ENCODE assay signal across 13 cellular contexts in the genomic region with DNA sequence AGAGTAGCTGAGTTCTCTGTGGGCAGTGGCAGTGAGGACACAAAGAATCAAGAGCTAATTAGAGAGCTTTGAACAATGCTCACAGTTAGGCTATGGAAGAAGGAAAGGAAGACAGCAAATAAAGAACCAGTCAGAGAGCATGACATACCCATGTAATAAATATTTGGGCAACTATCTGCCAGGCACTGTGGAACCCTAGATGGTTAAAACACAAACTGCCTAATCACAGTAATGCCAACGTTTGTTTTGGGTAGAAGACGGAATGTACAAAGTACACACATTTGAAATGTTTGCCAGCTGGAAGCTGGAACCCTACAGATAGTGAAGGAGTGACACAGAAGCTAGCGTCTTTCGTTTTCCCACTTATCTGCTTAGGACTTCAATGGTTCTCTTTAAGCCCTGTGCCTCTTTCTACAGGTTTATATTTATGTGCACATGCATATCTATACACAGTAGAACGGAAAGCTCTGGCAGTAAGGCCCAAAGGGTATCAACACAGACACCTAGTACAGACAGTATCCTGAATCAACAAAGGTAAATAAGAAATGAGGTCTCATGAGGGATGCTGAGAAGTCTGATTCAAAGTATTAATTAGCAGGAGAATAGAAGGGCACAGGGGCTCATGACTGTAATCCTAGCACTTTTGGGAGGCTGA. TPM values are rescaled to one million over a fixed set of nuclear protein-coding genes. Genes with fewer than 3 reads are reported as not detected.
DNase-seq lines count a peak whose midpoint lies in the region; ATAC-seq, FAIRE-seq and TF ChIP-seq lines count a peak whose summit lies in the region.
"Had no signal": no experiment of that assay in that cellular context is flagged by ENCODE, and none has a peak within 500 bp of the region (broad histone marks: within the 10 kb centered on the region; RNA-seq: fewer than 3 reads in every experiment).

No MANE protein-coding gene starts in this region.

- H3K9me3 ChIP-seq in body of pancreas (no peaks in the 10 kb centered on the region), gastrocnemius medialis (no peaks in the 10 kb centered on the region), gastroesophageal sphincter (no peaks in the 10 kb centered on the region)

- H3K4me3 Mint-ChIP-seq in HFFc6 (peak overlapping the region; percentile 2; the same call in 1 of the 2 replicates), mesothelial cell of epicardium (no peak overlapping the region)
- H3K4me3 Mint-ChIP-seq: CD4-positive, alpha-beta memory T cell; effector memory CD8-positive, alpha-beta T cell; T-helper 2 cell treated with Interferon-gamma antibody and Interleukin-4, amounts not matched to agents 5 μg/mL and 100 μg/mL, for 36 hours had no signal

- FAIRE-seq in D721Med (lab: Jason Lieb, UNC) = no peak

- intact Hi-C loops in body of pancreas (cut with DNase I) (no loop called here), gastrocnemius medialis (cut with DNase I; ENCODE audit: low total_unique reads) (no loop called here)

- H3K27ac ChIP-seq in body of pancreas (peak overlapping the region in 3 of 4 donors; percentile 6 to 50 (median 47)), layer of hippocampus (ENCODE audit: low read depth, low read length) (peak overlapping the region; percentile 72), gastrocnemius medialis (peak overlapping the region; percentile 52 to 86 (median 54)), gastroesophageal sphincter (no peak overlapping the region)

- H3K4me1 ChIP-seq in body of pancreas = peaks cover 21% of the 10 kb centered on the region
- peaks cover 16 to 33% of the 10 kb centered on the region in 2 donors for H3K4me1 ChIP-seq in gastrocnemius medialis
- H3K4me1 ChIP-seq in gastroesophageal sphincter = peaks cover 0 to 12% (median 0%) of the 10 kb centered on the region in 3 donors

- peaks cover 3% of the 10 kb centered on the region for H3K27me3 Mint-ChIP-seq in HFFc6 (ENCODE audit: insufficient read depth)
- no peaks in the 10 kb centered on the region for H3K27me3 Mint-ChIP-seq in mesothelial cell of epicardium (ENCODE audit: low read depth)
- H3K27me3 Mint-ChIP-seq: CD4-positive, alpha-beta memory T cell; effector memory CD8-positive, alpha-beta T cell had no signal

- no peak for TF ChIP-seq CTCF in HFFc6 (IDR thresholded peaks at IDR 0.05)
- no peak for TF ChIP-seq CTCF in body of pancreas (IDR thresholded peaks at IDR 0.05)
- no peak for TF ChIP-seq CTCF in gastrocnemius medialis (IDR thresholded peaks at IDR 0.05 in 4 of 5, conservative IDR thresholded peaks at IDR 0.05 in 1 of 5)
- TF ChIP-seq CTCF in gastroesophageal sphincter (IDR thresholded peaks at IDR 0.05) = no peak
- TF ChIP-seq CTCF in D721Med (IDR thresholded peaks at IDR 0.05; ENCODE audit: insufficient read depth, missing control alignments) = no peak
- TF ChIP-seq CTCF in mesothelial cell of epicardium (IDR thresholded peaks at IDR 0.05; ENCODE audit: unreplicated experiment) = no peak

- 20 to 27% methylated on average over 5 of the region's 5 CpGs for WGBS in body of pancreas, 2 donors
- 39 to 68% methylated on average over 4 of the region's 5 CpGs for WGBS in gastroesophageal sphincter (ENCODE audit: low coverage in 1 of 2), 2 donors

- H3K4me1 Mint-ChIP-seq in HFFc6 (ENCODE audit: low read depth) = peaks cover 57% of the 10 kb centered on the region
- H3K4me1 Mint-ChIP-seq in mesothelial cell of epicardium = no peaks in the 10 kb centered on the region

- H3K4me3 ChIP-seq in body of pancreas (no peak overlapping the region), gastrocnemius medialis (peak overlapping the region in 1 of 4 donors; percentile 27), gastroesophageal sphincter (no peak overlapping the region)

- in situ Hi-C loops in gastrocnemius medialis (cut with MboI; ENCODE audit: low sequenced_read_pairs in 4 of 4) = no loop called here

- DNase-seq in HFFc6 = no peak
- peak; percentile 21 to 42 (median 32) for DNase-seq in body of pancreas
- no peak for DNase-seq in gastrocnemius medialis
- DNase-seq in D721Med (ENCODE audit: insufficient read length, low spot score) = no peak
- no peak for DNase-seq in dermis blood vessel endothelial cell
- DNase-seq in mesothelial cell of epicardium (ENCODE audit: low spot score in 2 of 2, unreplicated experiment in 2 of 2) = no peak
- DNase-seq: CD4-positive, alpha-beta memory T cell; effector memory CD8-positive, alpha-beta T cell; H7; NCI-H1694 treated with DMSO at 0.1 percent for 48 hours had no signal

- H3K36me3 ChIP-seq in body of pancreas (replicated peaks in 1 of 2; ENCODE audit: insufficient read depth in 1 of 2, low read depth in 2 of 2) = no peaks in the 10 kb centered on the region
- H3K36me3 ChIP-seq in gastrocnemius medialis = peaks cover 0 to 17% of the 10 kb centered on the region in 2 donors
- peaks cover 0 to 28% of the 10 kb centered on the region in 2 donors for H3K36me3 ChIP-seq in gastroesophageal sphincter

- H3K27ac Mint-ChIP-seq in HFFc6 (peak overlapping the region; percentile 14), mesothelial cell of epicardium (no peak overlapping the region)
- H3K27ac Mint-ChIP-seq: T-helper 2 cell treated with Interferon-gamma antibody and Interleukin-4, amounts not matched to agents 5 μg/mL and 100 μg/mL, for 36 hours had no signal

- ATAC-seq in body of pancreas (peak; percentile 84), gastrocnemius medialis (peak; percentile 52 to 69), gastroesophageal sphincter (no peak)
- ATAC-seq: effector memory CD8-positive, alpha-beta T cell had no signal

- TF ChIP-seq POLR2A in body of pancreas (IDR thresholded peaks at IDR 0.05) (no peak), gastrocnemius medialis (IDR thresholded peaks at IDR 0.05) (no peak), gastroesophageal sphincter (IDR thresholded peaks at IDR 0.05) (no peak)

- H3K36me3 Mint-ChIP-seq in HFFc6 (ENCODE audit: low read depth) = peaks cover 55% of the 10 kb centered on the region
- peaks cover 25% of the 10 kb centered on the region for H3K36me3 Mint-ChIP-seq in mesothelial cell of epicardium

- no peaks in the 10 kb centered on the region for H3K27me3 ChIP-seq in body of pancreas
- no peaks in the 10 kb centered on the region for H3K27me3 ChIP-seq in layer of hippocampus (ENCODE audit: control insufficient read depth, insufficient read depth, low read length)
- H3K27me3 ChIP-seq in gastrocnemius medialis = no peaks in the 10 kb centered on the region
- H3K27me3 ChIP-seq in gastroesophageal sphincter = no peaks in the 10 kb centered on the region

- TF ChIP-seq EP300 in gastroesophageal sphincter (IDR thresholded peaks at IDR 0.05) = no peak

- H3K9me3 Mint-ChIP-seq in HFFc6 (peaks cover 4% of the 10 kb centered on the region; the same call in 1 of the 2 replicates), mesothelial cell of epicardium (peaks cover 11% of the 10 kb centered on the region)
- H3K9me3 Mint-ChIP-seq: CD4-positive, alpha-beta memory T cell; effector memory CD8-positive, alpha-beta T cell had no signal

RNA-seq across cellular contexts. Expression of gene ANKRD28, which starts 44.6 kb away (rescaled TPM):
- 10 to 100 TPM; 80.4 to 96.3 (median 90.4) TPM for total RNA-seq in HFFc6 (2021; fragmentation: NEBNext Ultra II Directional; extraction: Animal tissue kit (Norgen Biotek cat#: 25700))
- total RNA-seq in body of pancreas = 10 to 100 TPM; 26.7 to 37.1 TPM
- total RNA-seq in gastrocnemius medialis = 100 to 1,000 TPM in 2 of 4 donors, 10 to 100 TPM in 2; 97.1 to 121 (median 105) TPM
- 10 to 100 TPM; 26.8 to 55.9 (median 43.6) TPM for total RNA-seq in gastroesophageal sphincter
- total RNA-seq in dermis blood vessel endothelial cell = 108 and 126 TPM in 2 replicates
- 43.7 to 45.0 TPM (median 44.0 TPM) in 3 replicates for total RNA-seq in mesothelial cell of epicardium

Comparison
In these comparisons a context has a peak if more than half of its experiments do, and no peak if none do; other contexts are left out.
1. DNase-seq: peak in body of pancreas (4 of 4); none in HFFc6 (single experiment), gastrocnemius medialis (0 of 2), D721Med (single experiment), dermis blood vessel endothelial cell (single experiment) and mesothelial cell of epicardium (0 of 2).
2. H3K27ac ChIP-seq: peak in body of pancreas (3 of 4), layer of hippocampus (single experiment) and gastrocnemius medialis (4 of 4); none in gastroesophageal sphincter (0 of 4).